1 cellular context compared by ENCODE assay signal in genomic region chr4:93407493-93408275, GRCh38.
TF ChIP-seq lines count a peak whose summit lies in the region.

No MANE protein-coding gene starts in this region.

TF ChIP-seq in GM23338, 12 proteins besides CTCF, POLR2A, EP300 and RAD21 (continued from another document):
- peak; percentile 64; the same call in 1 of the 2 replicates for TF ChIP-seq ZNF462 (CRISPR knock-in tag; IDR thresholded peaks at IDR 0.05)
- no peak for TF ChIP-seq ZNF114 (CRISPR knock-in tag; IDR thresholded peaks at IDR 0.05)
- TF ChIP-seq NANOG (IDR thresholded peaks at IDR 0.05; ENCODE audit: borderline replicate concordance), result peak; percentile 86; the same call in 1 of the 2 replicates
